In the genomic region with DNA sequence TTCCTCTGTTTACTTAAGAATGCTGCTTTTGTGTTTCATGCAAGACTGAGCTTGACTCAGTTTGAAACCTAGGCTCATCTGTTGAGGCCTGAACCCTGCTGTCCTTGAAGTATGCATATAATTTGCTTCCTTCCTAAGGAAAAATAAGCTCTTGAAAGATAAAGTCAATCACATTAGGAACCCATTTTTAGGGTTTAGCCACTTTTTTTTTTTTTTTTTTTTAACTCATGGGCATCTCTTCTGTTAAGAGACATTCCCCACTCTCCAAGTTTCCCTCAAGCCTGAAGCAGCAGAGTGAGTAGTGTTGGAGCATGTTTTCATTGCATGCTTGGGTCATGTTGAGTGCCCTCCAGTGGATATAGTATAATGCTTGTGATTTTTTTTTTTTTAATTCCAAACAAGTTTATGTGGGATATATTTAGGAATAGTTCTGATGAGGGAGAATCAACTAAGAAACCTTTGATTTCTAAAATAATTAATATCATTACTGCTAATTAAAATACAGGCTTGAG, we compare ENCODE assay signal across 8 cellular contexts. TPM values are rescaled to one million over a fixed set of nuclear protein-coding genes. Genes with fewer than 3 reads are reported as not detected.
DNase-seq lines count a peak whose midpoint lies in the region; ATAC-seq, FAIRE-seq and TF ChIP-seq lines count a peak whose summit lies in the region.

No MANE protein-coding gene starts in this region.

- H3K9me3 Mint-ChIP-seq in CD14-positive monocyte, result peaks cover 0 to 2% (median 0%) of the 10 kb centered on the region in 7 donors
- peaks cover 0 to 3% (median 0%) of the 10 kb centered on the region in 11 donors for H3K9me3 Mint-ChIP-seq in naive thymus-derived CD4-positive, alpha-beta T cell

- intact Hi-C loops in CD14-positive monocyte (cut with micrococcal nuclease), result loop anchor here in 1 of 2 donors (10.0 kb wide), 1 partner anchor 228 kb away; no protein-coding TSS in a partner anchor
- intact Hi-C loops in naive thymus-derived CD4-positive, alpha-beta T cell (cut with micrococcal nuclease), result loop anchor here (1.0 to 5.0 kb wide), 5 partner anchors 8 to 809 kb away; no protein-coding TSS in a partner anchor

- peaks cover 4 to 27% of the 10 kb centered on the region in 2 donors for H3K36me3 Mint-ChIP-seq in CD14-positive monocyte
- peaks cover 0 to 2% (median 0%) of the 10 kb centered on the region in 5 donors for H3K36me3 Mint-ChIP-seq in naive thymus-derived CD4-positive, alpha-beta T cell

- peaks cover 70% of the 10 kb centered on the region for H3K4me1 Mint-ChIP-seq in CD14-positive monocyte
- peaks cover 51 to 80% (median 75%) of the 10 kb centered on the region in 7 donors for H3K4me1 Mint-ChIP-seq in naive thymus-derived CD4-positive, alpha-beta T cell

- FAIRE-seq in GM18507 (lab: Jason Lieb, UNC), result peak; percentile 57

- no peaks in the 10 kb centered on the region for H3K9me3 ChIP-seq in naive thymus-derived CD4-positive, alpha-beta T cell (ENCODE audit: control insufficient read depth in 2 of 3, low read length in 3 of 3)

- H3K27me3 Mint-ChIP-seq in CD14-positive monocyte (ENCODE audit: low read depth in 3 of 3), result no peaks in the 10 kb centered on the region
- H3K27me3 Mint-ChIP-seq in naive thymus-derived CD4-positive, alpha-beta T cell, result peaks cover 0 to 3% (median 0%) of the 10 kb centered on the region in 5 donors

- POLR2A ChIA-PET in naive thymus-derived CD4-positive, alpha-beta T cell (lab: Charles Lee), result interaction anchor here (0.6 to 0.7 kb wide), 3 partner anchors 28 to 1943 kb away, joined by 3 to 6 read pairs (median 3); no protein-coding TSS in a partner anchor

- no peaks in the 10 kb centered on the region for H3K27me3 ChIP-seq in naive thymus-derived CD4-positive, alpha-beta T cell (ENCODE audit: control insufficient read depth in 2 of 2, insufficient read depth in 2 of 2, low read length in 2 of 2)

- peaks cover 0 to 3% (median 0%) of the 10 kb centered on the region in 3 experiments for H3K36me3 ChIP-seq in naive thymus-derived CD4-positive, alpha-beta T cell (ENCODE audit: control insufficient read depth in 2 of 3, insufficient read depth in 3 of 3, low read length in 3 of 3)

- H3K27ac Mint-ChIP-seq in CD14-positive monocyte, result peak overlapping the region in 3 of 7 donors; percentile 1 to 85 (median 26)
- peak overlapping the region in 3 of 9 donors; percentile 14 to 59 (median 46) for H3K27ac Mint-ChIP-seq in naive thymus-derived CD4-positive, alpha-beta T cell

- H3K27ac ChIP-seq in naive thymus-derived CD4-positive, alpha-beta T cell (ENCODE audit: low read depth, low read length), result no peak overlapping the region

- peak overlapping the region; percentile 42 to 98 for H3K4me3 Mint-ChIP-seq in CD14-positive monocyte
- peak overlapping the region; percentile 1 to 100 (median 91) for H3K4me3 Mint-ChIP-seq in naive thymus-derived CD4-positive, alpha-beta T cell

- DNase-seq in CD14-positive monocyte (ENCODE audit: low spot score), result no peak
- DNase-seq in GM18507 (ENCODE audit: extremely low spot score, insufficient read length, low read depth), result no peak
- peak; percentile 40 for DNase-seq in NCI-H69 (lab: John Stamatoyannopoulos, UW)
- DNase-seq in dermis blood vessel endothelial cell, result peak; percentile 78
- no peak for DNase-seq in naive thymus-derived CD4-positive, alpha-beta T cell
- no peak for DNase-seq in KG1 (lab: John Stamatoyannopoulos, UW)
- no peak for DNase-seq in activated CD4-positive, CD25-positive, alpha-beta regulatory T cell treated with anti-CD3 and anti-CD28 coated beads, Interleukin-2, amount 50 U/mL, for 72 hours

- CTCF ChIA-PET in naive thymus-derived CD4-positive, alpha-beta T cell (lab: Charles Lee), result interaction anchor here (0.6 to 0.7 kb wide), 2 partner anchors 32 to 321 kb away, joined by 5 read pairs; no protein-coding TSS in a partner anchor

- peak overlapping the region; percentile 60 for H3K4me3 ChIP-seq in naive thymus-derived CD4-positive, alpha-beta T cell (ENCODE audit: low read length)

- peaks cover 52 to 65% of the 10 kb centered on the region in 2 donors for H3K4me1 ChIP-seq in naive thymus-derived CD4-positive, alpha-beta T cell (ENCODE audit: control insufficient read depth in 2 of 2, insufficient read depth in 2 of 2, low read length in 2 of 2)

- peak; percentile 32 for TF ChIP-seq CTCF in CD14-positive monocyte (IDR thresholded peaks at IDR 0.05)

- ATAC-seq in naive thymus-derived CD4-positive, alpha-beta T cell, result no peak
- no peak for ATAC-seq in GM18511 (IDR thresholded peaks at IDR 0.05; ENCODE audit: unreplicated experiment)

RNA-seq across cellular contexts. Expression of gene CTNNB1, which starts 3.6 kb away (rescaled TPM):
- polyA plus RNA-seq in CD14-positive monocyte, result 10 to 100 TPM; 51.2 to 54.3 TPM
- total RNA-seq in dermis blood vessel endothelial cell, result 1,367 and 1,954 TPM in 2 replicates
- total RNA-seq in naive thymus-derived CD4-positive, alpha-beta T cell, result 100 to 1,000 TPM; 118 to 227 (median 177) TPM
- polyA plus RNA-seq in naive thymus-derived CD4-positive, alpha-beta T cell, result 10 to 100 TPM; 40.5 to 89.5 TPM

Comparison
In these comparisons a context has a peak if more than half of its experiments do, and no peak if none do; other contexts are left out.
1. DNase-seq: peak in NCI-H69 (single experiment) and dermis blood vessel endothelial cell (single experiment); none in CD14-positive monocyte (single experiment), GM18507 (single experiment), naive thymus-derived CD4-positive, alpha-beta T cell (0 of 9), KG1 (single experiment) and activated CD4-positive, CD25-positive, alpha-beta regulatory T cell treated with anti-CD3 and anti-CD28 coated beads, Interleukin-2, amount 50 U/mL, for 72 hours (single experiment).